In the genomic region with DNA sequence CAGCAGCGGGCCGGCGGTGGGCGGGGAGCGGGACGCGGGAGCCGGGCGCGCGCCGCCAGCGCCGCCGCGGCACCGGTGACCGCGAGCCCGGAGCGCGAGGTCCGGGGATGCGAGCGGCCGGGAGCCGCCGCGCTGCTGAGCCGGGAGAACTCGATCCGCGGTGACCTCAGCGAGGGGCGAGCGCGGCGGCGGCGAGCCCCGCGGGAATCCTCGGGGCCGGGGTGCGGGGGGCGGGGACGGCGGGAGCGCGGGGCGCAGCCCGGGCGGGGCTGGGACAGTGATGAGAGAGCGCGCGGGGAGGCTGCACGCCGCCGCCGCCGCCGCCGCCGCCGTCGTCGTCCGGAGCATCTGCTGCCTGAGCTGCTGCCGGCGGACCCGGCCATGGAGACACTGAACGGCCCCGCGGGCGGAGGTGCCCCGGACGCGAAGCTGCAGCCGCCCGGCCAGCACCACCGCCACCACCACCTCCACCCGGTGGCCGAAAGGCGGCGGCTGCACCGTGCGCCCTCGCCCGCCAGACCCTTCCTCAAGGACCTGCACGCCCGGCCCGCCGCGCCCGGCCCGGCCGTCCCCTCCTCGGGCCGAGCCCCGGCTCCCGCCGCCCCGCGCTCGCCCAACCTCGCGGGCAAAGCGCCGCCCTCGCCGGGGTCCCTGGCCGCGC, we compare ENCODE assay signal across 8 cellular contexts. TPM values are rescaled to one million over a fixed set of nuclear protein-coding genes. Genes with fewer than 3 reads are reported as not detected.
DNase-seq lines count a peak whose midpoint lies in the region; ATAC-seq and TF ChIP-seq lines count a peak whose summit lies in the region.

Gene MTCL1, plus strand, starts transcription at position 277 of the 661 bp plus-strand sequence. Its CDS starts 105 bp downstream, at position 382.

- peaks cover 72% of the 10 kb centered on the region for H3K27me3 Mint-ChIP-seq in activated naive CD8-positive, alpha-beta T cell treated with anti-CD3 and anti-CD28 coated beads, Interleukin-2, amount 10 ng/mL, durations not matched to agents 7 days and 5 days

- POLR2A ChIA-PET in BJ (lab: Charles Lee): interaction anchor here (0.6 to 0.7 kb wide), 2 partner anchors 277 to 352 kb away, joined by 3 to 4 read pairs; no protein-coding TSS in a partner anchor
- POLR2A ChIA-PET in activated naive CD8-positive, alpha-beta T cell treated with anti-CD3 and anti-CD28 coated beads, Interleukin-2, amount 10 ng/mL, durations not matched to agents 7 days and 5 days (lab: Charles Lee): no interaction called here

- peak within 1 kb of the TSS; percentile 89 for H3K4me3 ChIP-seq in BJ (ENCODE audit: low read depth, low read length)

- no peaks in the 10 kb centered on the region for H3K36me3 Mint-ChIP-seq in activated naive CD8-positive, alpha-beta T cell treated with anti-CD3 and anti-CD28 coated beads, Interleukin-2, amount 10 ng/mL, durations not matched to agents 7 days and 5 days

- no peak within 1 kb of the TSS for H3K27ac Mint-ChIP-seq in activated naive CD8-positive, alpha-beta T cell treated with anti-CD3 and anti-CD28 coated beads, Interleukin-2, amount 10 ng/mL, durations not matched to agents 7 days and 5 days

- DNase-seq in BJ (ENCODE audit: low read depth): no peak
- peak; percentile 80 for DNase-seq in NCI-H748 (lab: John Stamatoyannopoulos, UW; ENCODE audit: unreplicated experiment)
- peak; percentile 64 for DNase-seq in activated naive CD8-positive, alpha-beta T cell treated with anti-CD3 and anti-CD28 coated beads, Interleukin-2, amount 10 ng/mL, durations not matched to agents 7 days and 5 days
- no peak for DNase-seq in left cardiac atrium
- DNase-seq in posterior cingulate gyrus: peak in 6 of 10 donors; percentile 38 to 90 (median 50)
- DNase-seq in midbrain (lab: John Stamatoyannopoulos, UW): no peak

- CTCF ChIA-PET in BJ (lab: Yijun Ruan, JAX): interaction anchor here (0.6 to 3.3 kb wide), 4 partner anchors 51 to 283 kb away, joined by 3 to 8 read pairs (median 3); no protein-coding TSS in a partner anchor

- H3K27me3 ChIP-seq in BJ (ENCODE audit: control insufficient read depth, insufficient read depth, low read length): no peaks in the 10 kb centered on the region

- H3K4me3 Mint-ChIP-seq in activated naive CD8-positive, alpha-beta T cell treated with anti-CD3 and anti-CD28 coated beads, Interleukin-2, amount 10 ng/mL, durations not matched to agents 7 days and 5 days: peak within 1 kb of the TSS; percentile 87

- intact Hi-C loops in left cardiac atrium (cut with DNase I) (no loop called here), posterior cingulate gyrus (cut with DNase I) (loop anchor here (1.0 to 10.0 kb wide), 4 partner anchors 79 to 429 kb away; partner anchors contain the start of genes ANKRD12 and NDUFV2)

- no peak for TF ChIP-seq CTCF in BJ (IDR thresholded peaks at IDR 0.05; ENCODE audit: insufficient read depth, low read depth, low read length)

- no peaks in the 10 kb centered on the region for H3K9me3 Mint-ChIP-seq in activated naive CD8-positive, alpha-beta T cell treated with anti-CD3 and anti-CD28 coated beads, Interleukin-2, amount 10 ng/mL, durations not matched to agents 7 days and 5 days

- peaks cover 8% of the 10 kb centered on the region for H3K36me3 ChIP-seq in BJ (ENCODE audit: control insufficient read depth, insufficient read depth, low read length)

- ATAC-seq in GM18867 (IDR thresholded peaks at IDR 0.05; ENCODE audit: unreplicated experiment) (peak; percentile 43), HG03039 (IDR thresholded peaks at IDR 0.05; ENCODE audit: unreplicated experiment) (peak; percentile 26), left cardiac atrium (peak; percentile 1 to 13)
- ATAC-seq in activated naive CD8-positive, alpha-beta T cell treated with anti-CD3 and anti-CD28 coated beads, Interleukin-2, amount 10 ng/mL, durations not matched to agents 7 days and 5 days (ENCODE audit: low read depth): no peak

- peaks cover 11% of the 10 kb centered on the region for H3K4me1 Mint-ChIP-seq in activated naive CD8-positive, alpha-beta T cell treated with anti-CD3 and anti-CD28 coated beads, Interleukin-2, amount 10 ng/mL, durations not matched to agents 7 days and 5 days

RNA-seq across cellular contexts. Expression of gene MTCL1, which starts in this region (rescaled TPM):
- polyA plus RNA-seq in BJ (2011; rRNA removed): 28.2 and 29.8 TPM in 2 replicates
- 43.7 and 64.0 TPM in 2 replicates for polyA minus RNA-seq in BJ (2011; rRNA and poly(A)+ RNA removed)
- total RNA-seq in activated naive CD8-positive, alpha-beta T cell treated with anti-CD3 and anti-CD28 coated beads, Interleukin-2, amount 10 ng/mL, durations not matched to agents 7 days and 5 days: under 1 TPM; 0.43 to 0.69 TPM
- total RNA-seq in left cardiac atrium: 1 to 10 TPM; 4.3 to 4.7 TPM

Comparison
In these comparisons a context has a peak if more than half of its experiments do, and no peak if none do; other contexts are left out.
1. Peak in DNase-seq in activated naive CD8-positive, alpha-beta T cell treated with anti-CD3 and anti-CD28 coated beads, Interleukin-2, amount 10 ng/mL, durations not matched to agents 7 days and 5 days; RNA of the gene not detected or under 1 TPM.
2. DNase-seq: peak in NCI-H748 (single experiment) and posterior cingulate gyrus (6 of 10); none in BJ (single experiment), left cardiac atrium (single experiment) and midbrain (single experiment).